In genomic region chr1:189708674-189709073, GRCh38 we compare ENCODE assay signal across 11 cellular contexts.
DNase-seq lines count a peak whose midpoint lies in the region; ATAC-seq and TF ChIP-seq lines count a peak whose summit lies in the region.
"Had no signal": no experiment of that assay in that cellular context is flagged by ENCODE, and none has a peak within 500 bp of the region (broad histone marks: within the 10 kb centered on the region; RNA-seq: fewer than 3 reads in every experiment).

No MANE protein-coding gene starts in this region.

- peak; percentile 70 for TF ChIP-seq CTCF in endodermal cell (conservative IDR thresholded peaks at IDR 0.05)
- TF ChIP-seq CTCF in testis (IDR thresholded peaks at IDR 0.05) = no peak

- H3K9me3 Mint-ChIP-seq in endodermal cell = no peaks in the 10 kb centered on the region

- DNase-seq in SIG-M5 treated with dmso at 0.1 percent for 504 hours (lab: John Stamatoyannopoulos, UW; ENCODE audit: unreplicated experiment) (peak; percentile 32), SIG-M5 (lab: John Stamatoyannopoulos, UW) (no peak), NCI-H82 treated with DMSO at 0.1 percent for 48 hours (lab: John Stamatoyannopoulos, UW; ENCODE audit: unreplicated experiment) (peak; percentile 20), endodermal cell (peak; percentile 71), testis (peak; percentile 34), kidney glomerular epithelial cell (lab: John Stamatoyannopoulos, UW) (no peak), activated gamma-delta T cell treated with Interleukin-2 at 50 U/mL for 16 hours (no peak)
- DNase-seq: activated T-cell treated with anti-CD3 and anti-CD28 coated beads, Interleukin-2, amount 50 U/mL, for 1 hour had no signal

- H3K4me3 ChIP-seq in endodermal cell (ENCODE audit: low read length) (no peak overlapping the region), testis (no peak overlapping the region)

- WGBS in endodermal cell (ENCODE audit: insufficient coverage in 1 of 2, insufficient read length in 1 of 2), 2 experiments = 90 to 95% methylated on average over 3 of the region's 3 CpGs
- 92 to 100% methylated on average over 2 to 3 of the region's 3 CpGs for WGBS in testis, 2 donors

- H3K27ac ChIP-seq in endodermal cell (ENCODE audit: low read depth, low read length) (no peak overlapping the region), testis (no peak overlapping the region)

- H3K9me3 ChIP-seq in endodermal cell (ENCODE audit: control insufficient read depth, low read length) (no peaks in the 10 kb centered on the region), testis (no peaks in the 10 kb centered on the region)

- ATAC-seq in activated CD4-positive, CD25-positive, alpha-beta regulatory T cell treated with anti-CD3 and anti-CD28 coated beads, Interleukin-2, amount 50 U/mL, for 24 hours = no peak

- H3K4me1 Mint-ChIP-seq in endodermal cell = no peaks in the 10 kb centered on the region
- H3K4me1 Mint-ChIP-seq: B cell had no signal

- no peaks in the 10 kb centered on the region for H3K27me3 ChIP-seq in endodermal cell (ENCODE audit: control insufficient read depth, insufficient read depth, low read length, poor library complexity, severe bottlenecking)
- H3K27me3 ChIP-seq in testis = no peaks in the 10 kb centered on the region

- intact Hi-C loops in testis (cut with DNase I; ENCODE audit: low total_unique reads) = no loop called here

- TF ChIP-seq POLR2A in testis (IDR thresholded peaks at IDR 0.05) = no peak

- H3K27me3 Mint-ChIP-seq in endodermal cell (ENCODE audit: insufficient read depth) = no peaks in the 10 kb centered on the region
- H3K27me3 Mint-ChIP-seq: B cell had no signal

- no peak overlapping the region for H3K27ac Mint-ChIP-seq in endodermal cell
- H3K27ac Mint-ChIP-seq: B cell; T-helper 2 cell treated with Interferon-gamma antibody and Interleukin-4, amounts not matched to agents 5 μg/mL and 100 μg/mL, for 36 hours had no signal

- H3K4me1 ChIP-seq in endodermal cell (ENCODE audit: control insufficient read depth, insufficient read depth, low read length) (no peaks in the 10 kb centered on the region), testis (no peaks in the 10 kb centered on the region)

- no peak overlapping the region for H3K9ac ChIP-seq in endodermal cell (ENCODE audit: extremely low read depth, low read length, poor library complexity, severe bottlenecking)

- H3K36me3 ChIP-seq in endodermal cell (ENCODE audit: control insufficient read depth, insufficient read depth, low read length) = no peaks in the 10 kb centered on the region
- no peaks in the 10 kb centered on the region for H3K36me3 ChIP-seq in testis (ENCODE audit: low read depth, missing control alignments)

- H3K36me3 Mint-ChIP-seq in endodermal cell (ENCODE audit: low read depth) = no peaks in the 10 kb centered on the region

- H3K4me3 Mint-ChIP-seq in endodermal cell = no peak overlapping the region
- H3K4me3 Mint-ChIP-seq: B cell; T-helper 2 cell treated with Interferon-gamma antibody and Interleukin-4, amounts not matched to agents 5 μg/mL and 100 μg/mL, for 36 hours had no signal

Comparison
In these comparisons a context has a peak if more than half of its experiments do, and no peak if none do; other contexts are left out.
1. DNase-seq: peak in SIG-M5 treated with dmso at 0.1 percent for 504 hours (single experiment), NCI-H82 treated with DMSO at 0.1 percent for 48 hours (single experiment), endodermal cell (single experiment) and testis (single experiment); none in SIG-M5 (single experiment), kidney glomerular epithelial cell (single experiment) and activated gamma-delta T cell treated with Interleukin-2 at 50 U/mL for 16 hours (single experiment).